12 cellular contexts compared by ENCODE assay signal in genomic region chr3:8458711-8459110, GRCh38. TPM values are rescaled to one million over a fixed set of nuclear protein-coding genes. Genes with fewer than 3 reads are reported as not detected.
DNase-seq lines count a peak whose midpoint lies in the region; ATAC-seq and TF ChIP-seq lines count a peak whose summit lies in the region.
"Had no signal": no experiment of that assay in that cellular context is flagged by ENCODE, and none has a peak within 500 bp of the region (broad histone marks: within the 10 kb centered on the region; RNA-seq: fewer than 3 reads in every experiment).

No MANE protein-coding gene starts in this region.

- DNase-seq in GM03348 (ENCODE audit: low spot score) = peak; percentile 78
- peak; percentile 84 for DNase-seq in amniotic stem cell (lab: John Stamatoyannopoulos, UW)
- peak; percentile 43 for DNase-seq in hepatic stellate cell (ENCODE audit: low spot score)
- DNase-seq in stomach = no peak
- DNase-seq in activated gamma-delta T cell treated with Interleukin-2 at 50 U/mL for 16 hours = no peak
- DNase-seq in activated effector memory CD4-positive, alpha-beta T cell treated with anti-CD3 and anti-CD28 coated beads, Interleukin-2, amount 50 U/mL, for 16 hours = no peak
- no peak for DNase-seq in effector memory CD4-positive, alpha-beta T cell
- DNase-seq: mesendoderm, NCI-H1092, NCI-H526 treated with DMSO at 0.1 percent for 48 hours had no signal

- no peaks in the 10 kb centered on the region for H3K9me3 ChIP-seq in stomach
- no peaks in the 10 kb centered on the region for H3K9me3 ChIP-seq in effector memory CD4-positive, alpha-beta T cell (ENCODE audit: control insufficient read depth, low read length)

- H3K27ac ChIP-seq in stomach = peak overlapping the region in 4 of 5 donors; percentile 24 to 47 (median 28)
- no peak overlapping the region for H3K27ac ChIP-seq in effector memory CD4-positive, alpha-beta T cell (ENCODE audit: insufficient read depth, low read length, poor library complexity, severe bottlenecking)
- H3K27ac ChIP-seq: hepatocyte had no signal

- no peak for TF ChIP-seq EP300 in stomach (IDR thresholded peaks at IDR 0.05)

- no peaks in the 10 kb centered on the region for H3K36me3 ChIP-seq in stomach
- no peaks in the 10 kb centered on the region for H3K36me3 ChIP-seq in effector memory CD4-positive, alpha-beta T cell (ENCODE audit: control insufficient read depth, insufficient read depth, low read length)

- TF ChIP-seq CTCF in stomach (IDR thresholded peaks at IDR 0.05) = no peak

- ATAC-seq in GM21390 (IDR thresholded peaks at IDR 0.05; ENCODE audit: unreplicated experiment) = no peak

- H3K4me3 ChIP-seq in stomach = no peak overlapping the region
- no peak overlapping the region for H3K4me3 ChIP-seq in effector memory CD4-positive, alpha-beta T cell (ENCODE audit: insufficient read depth, low read depth, low read length, poor library complexity, severe bottlenecking)
- H3K4me3 ChIP-seq: hepatocyte had no signal

- H3K4me1 ChIP-seq in stomach = peaks cover 0 to 7% (median 2%) of the 10 kb centered on the region in 4 donors
- no peaks in the 10 kb centered on the region for H3K4me1 ChIP-seq in effector memory CD4-positive, alpha-beta T cell (ENCODE audit: control insufficient read depth, insufficient read depth, low read length, poor library complexity, severe bottlenecking)

- no peaks in the 10 kb centered on the region for H3K27me3 ChIP-seq in stomach
- no peaks in the 10 kb centered on the region for H3K27me3 ChIP-seq in effector memory CD4-positive, alpha-beta T cell (replicated peaks; ENCODE audit: control insufficient read depth, insufficient read depth, low read length, poor library complexity, severe bottlenecking)
- H3K27me3 ChIP-seq: hepatocyte had no signal

- TF ChIP-seq POLR2A in stomach (IDR thresholded peaks at IDR 0.05) = no peak

- 67 to 84% (median 71%) methylated on average over 6 of the region's 6 CpGs for WGBS in stomach, 5 donors

- intact Hi-C loops in stomach (cut with DNase I; ENCODE audit: low total_unique reads) = no loop called here

RNA-seq across cellular contexts. Expression of gene LMCD1, which starts 42.9 kb away (rescaled TPM):
- total RNA-seq in stomach = 10 to 100 TPM in 3 of 5 donors, under 1 TPM in 2; 0.58 to 42.3 (median 17.4) TPM
- polyA plus RNA-seq in stomach = 10 to 100 TPM; 21.0 to 60.2 (median 45.5) TPM

Comparison
In these comparisons a context has a peak if more than half of its experiments do, and no peak if none do; other contexts are left out.
1. DNase-seq: peak in GM03348 (single experiment), amniotic stem cell (single experiment) and hepatic stellate cell (single experiment); none in stomach (single experiment), activated gamma-delta T cell treated with Interleukin-2 at 50 U/mL for 16 hours (single experiment), activated effector memory CD4-positive, alpha-beta T cell treated with anti-CD3 and anti-CD28 coated beads, Interleukin-2, amount 50 U/mL, for 16 hours (single experiment) and effector memory CD4-positive, alpha-beta T cell (0 of 3).